ENCODE assay signal across 9 cellular contexts in genomic region chr20:44089987-44090674, GRCh38.
DNase-seq lines count a peak whose midpoint lies in the region; ATAC-seq and TF ChIP-seq lines count a peak whose summit lies in the region.
"Had no signal": no experiment of that assay in that cellular context is flagged by ENCODE, and none has a peak within 500 bp of the region (broad histone marks: within the 10 kb centered on the region; RNA-seq: fewer than 3 reads in every experiment).

No MANE protein-coding gene starts in this region.

- H3K9me3 Mint-ChIP-seq in activated naive CD8-positive, alpha-beta T cell treated with anti-CD3 and anti-CD28 coated beads, Interleukin-2, amount 50 U/mL, for 24 hours, result no peaks in the 10 kb centered on the region
- H3K9me3 Mint-ChIP-seq in activated naive CD4-positive, alpha-beta T cell treated with anti-CD3 and anti-CD28 coated beads, Interleukin-2, amount 50 U/mL, for 72 hours, result no peaks in the 10 kb centered on the region
- H3K9me3 Mint-ChIP-seq: activated naive CD4-positive, alpha-beta T cell treated with anti-CD3 and anti-CD28 coated beads, Interleukin-2, amount 50 U/mL, for 24 hours had no signal

- H3K27me3 Mint-ChIP-seq in activated naive CD8-positive, alpha-beta T cell treated with anti-CD3 and anti-CD28 coated beads, Interleukin-2, amount 50 U/mL, for 24 hours, result peaks cover 7% of the 10 kb centered on the region
- H3K27me3 Mint-ChIP-seq: activated naive CD4-positive, alpha-beta T cell treated with anti-CD3 and anti-CD28 coated beads, Interleukin-2, amount 50 U/mL, for 24 hours had no signal

- no peak overlapping the region for H3K27ac Mint-ChIP-seq in activated naive CD8-positive, alpha-beta T cell treated with anti-CD3 and anti-CD28 coated beads, Interleukin-2, amount 50 U/mL, for 24 hours
- no peak overlapping the region for H3K27ac Mint-ChIP-seq in activated naive CD4-positive, alpha-beta T cell treated with anti-CD3 and anti-CD28 coated beads, Interleukin-2, amount 50 U/mL, for 72 hours
- H3K27ac Mint-ChIP-seq: activated naive CD4-positive, alpha-beta T cell treated with anti-CD3 and anti-CD28 coated beads, Interleukin-2, amount 50 U/mL, for 24 hours had no signal

- peak; percentile 33 for DNase-seq in CMK (ENCODE audit: low read depth)
- peak; percentile 62 for DNase-seq in HEK293T (ENCODE audit: extremely low spot score)
- DNase-seq in left colon, result no peak
- no peak for DNase-seq in activated gamma-delta T cell treated with Interleukin-2 at 50 U/mL for 16 hours
- no peak for DNase-seq in activated naive CD8-positive, alpha-beta T cell treated with anti-CD3 and anti-CD28 coated beads, Interleukin-2, amount 50 U/mL, for 24 hours
- no peak for DNase-seq in activated naive CD4-positive, alpha-beta T cell treated with anti-CD3 and anti-CD28 coated beads, Interleukin-2, amount 50 U/mL, for 72 hours (ENCODE audit: low spot score in 2 of 2)

- no peaks in the 10 kb centered on the region for H3K36me3 Mint-ChIP-seq in activated naive CD8-positive, alpha-beta T cell treated with anti-CD3 and anti-CD28 coated beads, Interleukin-2, amount 50 U/mL, for 24 hours (ENCODE audit: low read depth)
- H3K36me3 Mint-ChIP-seq in activated naive CD4-positive, alpha-beta T cell treated with anti-CD3 and anti-CD28 coated beads, Interleukin-2, amount 50 U/mL, for 72 hours, result no peaks in the 10 kb centered on the region
- H3K36me3 Mint-ChIP-seq: activated naive CD4-positive, alpha-beta T cell treated with anti-CD3 and anti-CD28 coated beads, Interleukin-2, amount 50 U/mL, for 24 hours had no signal

- CTCF ChIA-PET in HEK293T (lab: Yijun Ruan, JAX), result interaction anchor here (1.3 kb wide), 1 partner anchor 10 kb away, joined by 5 read pairs; no protein-coding TSS in a partner anchor

- POLR2A ChIA-PET in HEK293T (lab: Yijun Ruan, JAX), result no interaction called here

- TF ChIP-seq POLR2A in Raji (IDR thresholded peaks at IDR 0.05; ENCODE audit: insufficient read depth, low read depth, low read length), result peak; percentile 47

- intact Hi-C loops in left colon (cut with DNase I, micrococcal nuclease), result loop anchor here in 1 of 2 donors (10.0 kb wide), 1 partner anchor 335 kb away; no protein-coding TSS in a partner anchor

- H3K4me1 Mint-ChIP-seq in activated naive CD8-positive, alpha-beta T cell treated with anti-CD3 and anti-CD28 coated beads, Interleukin-2, amount 50 U/mL, for 24 hours, result no peaks in the 10 kb centered on the region
- H3K4me1 Mint-ChIP-seq: activated naive CD4-positive, alpha-beta T cell treated with anti-CD3 and anti-CD28 coated beads, Interleukin-2, amount 50 U/mL, for 24 hours had no signal

- ATAC-seq in left colon (peak; percentile 58), GM18502 (IDR thresholded peaks at IDR 0.05; ENCODE audit: poor library complexity, unreplicated experiment) (no peak)
- no peak for ATAC-seq in activated naive CD8-positive, alpha-beta T cell treated with anti-CD3 and anti-CD28 coated beads, Interleukin-2, amount 50 U/mL, for 24 hours
- ATAC-seq in activated naive CD4-positive, alpha-beta T cell treated with anti-CD3 and anti-CD28 coated beads, Interleukin-2, amount 50 U/mL, for 72 hours, result no peak

- no peak overlapping the region for H3K4me3 Mint-ChIP-seq in activated naive CD8-positive, alpha-beta T cell treated with anti-CD3 and anti-CD28 coated beads, Interleukin-2, amount 50 U/mL, for 24 hours
- H3K4me3 Mint-ChIP-seq: activated naive CD4-positive, alpha-beta T cell treated with anti-CD3 and anti-CD28 coated beads, Interleukin-2, amount 50 U/mL, for 24 hours had no signal

TF ChIP-seq in HEK293T, 16 proteins besides CTCF, POLR2A, EP300 and RAD21:
- no peak for TF ChIP-seq TARDBP (IDR thresholded peaks at IDR 0.05)
- no peak for TF ChIP-seq FOXA1 (IDR thresholded peaks at IDR 0.05)
- no peak for TF ChIP-seq SUZ12 (IDR thresholded peaks at IDR 0.05)
- no peak for TF ChIP-seq BHLHE40 (IDR thresholded peaks at IDR 0.05; ENCODE audit: borderline replicate concordance)
- TF ChIP-seq PKNOX1 (IDR thresholded peaks at IDR 0.05), result no peak
- no peak for TF ChIP-seq ARNT (IDR thresholded peaks at IDR 0.05)

Comparison
In these comparisons a context has a peak if more than half of its experiments do, and no peak if none do; other contexts are left out.
1. DNase-seq: peak in CMK (single experiment) and HEK293T (single experiment); none in left colon (0 of 2), activated gamma-delta T cell treated with Interleukin-2 at 50 U/mL for 16 hours (single experiment), activated naive CD8-positive, alpha-beta T cell treated with anti-CD3 and anti-CD28 coated beads, Interleukin-2, amount 50 U/mL, for 24 hours (single experiment) and activated naive CD4-positive, alpha-beta T cell treated with anti-CD3 and anti-CD28 coated beads, Interleukin-2, amount 50 U/mL, for 72 hours (0 of 2).